Comparison of ENCODE assay signal across 15 cellular contexts in the genomic region with DNA sequence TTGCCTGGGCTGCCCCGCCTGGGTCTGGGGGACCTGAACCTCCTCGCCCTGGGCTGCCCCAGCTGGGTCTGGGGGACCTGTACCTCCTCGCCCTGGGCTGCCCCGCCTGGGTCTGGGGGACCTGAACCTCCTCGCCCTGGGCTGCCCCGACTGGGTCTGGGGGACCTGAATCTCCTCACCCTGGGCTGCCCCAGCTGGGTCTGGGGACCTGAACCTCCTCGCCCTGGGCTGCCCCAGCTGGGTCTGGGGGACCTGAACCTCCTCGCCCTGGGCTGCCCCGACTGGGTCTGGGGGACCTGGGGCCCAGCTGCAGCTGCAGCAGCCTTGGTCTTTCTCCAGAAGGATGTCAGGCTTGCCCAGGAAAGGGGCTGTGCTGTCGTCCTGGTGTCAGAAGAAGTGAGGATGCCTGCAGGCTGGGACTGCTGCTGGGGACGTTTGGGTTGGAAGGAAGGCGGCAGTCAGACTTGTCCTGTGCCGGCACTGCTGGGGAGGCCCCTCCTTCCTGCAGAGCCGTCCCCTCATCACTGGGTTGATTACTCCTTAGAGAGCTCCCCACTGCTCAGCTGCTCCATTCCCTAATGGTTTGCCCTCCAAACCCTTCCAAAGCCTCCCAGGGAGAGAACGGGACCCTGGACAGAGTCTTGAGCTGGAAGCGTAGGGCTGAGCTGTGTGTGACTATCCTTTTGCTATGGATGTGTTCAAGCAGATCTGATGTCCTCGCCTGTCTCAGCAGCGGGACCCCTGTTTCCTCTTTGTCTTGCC.
"Had no signal": no experiment of that assay in that cellular context is flagged by ENCODE, and none has a peak within 500 bp of the region (broad histone marks: within the 10 kb centered on the region; RNA-seq: fewer than 3 reads in every experiment).

No MANE protein-coding gene starts in this region.

- H3K27ac Mint-ChIP-seq: activated naive CD4-positive, alpha-beta T cell treated with anti-CD3 and anti-CD28 coated beads, Interleukin-2, amount 10 ng/mL, durations not matched to agents 7 days and 5 days; activated T-helper 2 cell treated with anti-CD3 and anti-CD28 coated beads, Interferon-gamma antibody, Interleukin-2, Interleukin-4, amounts not matched to agents 10 μg/mL and 5 μg/mL and 100 μg/mL, durations not matched to agents 14 hours and 24 hours and 36 hours; T-helper 2 cell treated with Interferon-gamma antibody and Interleukin-4, amounts not matched to agents 5 μg/mL and 100 μg/mL, for 36 hours had no signal

- H3K4me1 ChIP-seq: ascending aorta, colonic mucosa had no signal

- H3K4me1 Mint-ChIP-seq: activated naive CD4-positive, alpha-beta T cell treated with anti-CD3 and anti-CD28 coated beads, Interleukin-2, amount 10 ng/mL, durations not matched to agents 7 days and 5 days had no signal

- H3K27me3 Mint-ChIP-seq: activated naive CD4-positive, alpha-beta T cell treated with anti-CD3 and anti-CD28 coated beads, Interleukin-2, amount 10 ng/mL, durations not matched to agents 7 days and 5 days had no signal

- H3K4me3 Mint-ChIP-seq: activated naive CD4-positive, alpha-beta T cell treated with anti-CD3 and anti-CD28 coated beads, Interleukin-2, amount 10 ng/mL, durations not matched to agents 7 days and 5 days; T-helper 2 cell treated with Interferon-gamma antibody and Interleukin-4, amounts not matched to agents 5 μg/mL and 100 μg/mL, for 36 hours had no signal

- H3K27ac ChIP-seq: ascending aorta, colonic mucosa had no signal

- H3K4me3 ChIP-seq: ascending aorta, colonic mucosa had no signal

- H3K9me3 ChIP-seq: ascending aorta, colonic mucosa had no signal

- DNase-seq: activated CD4-positive, alpha-beta T cell treated with anti-CD3 and anti-CD28 coated beads for 1 hour; activated CD4-positive, alpha-beta T cell treated with anti-CD3 and anti-CD28 coated beads, Interleukin-2, amount 50 U/mL, for 4 hours; activated naive CD4-positive, alpha-beta T cell treated with anti-CD3 and anti-CD28 coated beads, Interleukin-2, amount 10 ng/mL, durations not matched to agents 7 days and 5 days; activated T-cell treated with anti-CD3 and anti-CD28 coated beads for 4 hours; colonic mucosa; hippocampal formation; posterior cingulate gyrus; stimulated activated CD4-positive, alpha-beta T cell treated with anti-CD3 and anti-CD28 coated beads, Interleukin-4, amount 100 ng/mL, for 24 hours; stimulated activated naive CD8-positive, alpha-beta T cell treated with anti-CD3 and anti-CD28 coated beads, Interleukin-15, Interleukin-2, amounts not matched to agents 100 U/mL and 50 U/mL, for 24 hours; SW 1271; trophoblast cell had no signal

- ATAC-seq: esophagus mucosa; stimulated activated naive CD8-positive, alpha-beta T cell treated with anti-CD3 and anti-CD28 coated beads, Interleukin-15, Interleukin-2, amounts not matched to agents 100 U/mL and 50 U/mL, for 24 hours had no signal

- H3K9me3 Mint-ChIP-seq: activated naive CD4-positive, alpha-beta T cell treated with anti-CD3 and anti-CD28 coated beads, Interleukin-2, amount 10 ng/mL, durations not matched to agents 7 days and 5 days; activated T-helper 2 cell treated with anti-CD3 and anti-CD28 coated beads, Interferon-gamma antibody, Interleukin-2, Interleukin-4, amounts not matched to agents 10 μg/mL and 5 μg/mL and 100 μg/mL, durations not matched to agents 14 hours and 24 hours and 36 hours; T-helper 2 cell treated with Interferon-gamma antibody and Interleukin-4, amounts not matched to agents 5 μg/mL and 100 μg/mL, for 36 hours had no signal

- H3K27me3 ChIP-seq: ascending aorta, colonic mucosa had no signal
